In the genomic region with DNA sequence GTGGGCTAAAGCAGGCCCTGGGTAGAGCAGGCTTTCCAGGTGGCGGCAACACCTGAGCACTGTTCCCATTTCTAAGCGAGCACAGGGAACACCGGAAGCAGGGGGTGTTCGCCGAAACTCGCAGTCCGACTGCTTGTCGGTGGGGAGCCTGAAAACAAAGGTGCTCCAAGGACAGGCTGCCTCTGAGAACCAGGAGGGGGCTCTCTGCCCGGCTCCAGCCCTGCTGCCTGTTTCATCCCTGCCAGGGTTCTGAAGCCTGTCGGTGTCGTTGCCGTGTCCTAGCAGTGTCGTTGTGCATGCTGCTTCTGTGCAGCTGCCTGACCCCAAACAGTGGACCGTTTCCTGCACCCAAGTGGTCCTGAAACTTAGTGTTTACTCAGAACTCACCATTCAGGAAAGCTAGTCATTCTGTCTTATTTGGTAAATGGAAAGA, we compare ENCODE assay signal across 1 cellular context.
A peak's percentile ranks its signal among the peaks of the same experiment; 100 is the strongest.
TF ChIP-seq lines count a peak whose summit lies in the region.

No MANE protein-coding gene starts in this region.

TF ChIP-seq in GM12878, 131 proteins besides CTCF, POLR2A, EP300 and RAD21:
- TF ChIP-seq POLR2AphosphoS5 (IDR thresholded peaks at IDR 0.05; ENCODE audit: low read length) = peak; percentile 60; the same call in 1 of the 2 replicates
- TF ChIP-seq, protein P1, sequence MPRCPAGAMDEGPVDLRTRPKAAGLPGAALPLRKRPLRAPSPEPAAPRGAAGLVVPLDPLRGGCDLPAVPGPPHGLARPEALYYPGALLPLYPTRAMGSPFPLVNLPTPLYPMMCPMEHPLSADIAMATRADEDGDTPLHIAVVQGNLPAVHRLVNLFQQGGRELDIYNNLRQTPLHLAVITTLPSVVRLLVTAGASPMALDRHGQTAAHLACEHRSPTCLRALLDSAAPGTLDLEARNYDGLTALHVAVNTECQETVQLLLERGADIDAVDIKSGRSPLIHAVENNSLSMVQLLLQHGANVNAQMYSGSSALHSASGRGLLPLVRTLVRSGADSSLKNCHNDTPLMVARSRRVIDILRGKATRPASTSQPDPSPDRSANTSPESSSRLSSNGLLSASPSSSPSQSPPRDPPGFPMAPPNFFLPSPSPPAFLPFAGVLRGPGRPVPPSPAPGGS (IDR thresholded peaks at IDR 0.05; ENCODE audit: borderline replicate concordance, insufficient read depth, low read depth, low read length, poor library complexity, severe bottlenecking) = no peak
